In the genomic region with DNA sequence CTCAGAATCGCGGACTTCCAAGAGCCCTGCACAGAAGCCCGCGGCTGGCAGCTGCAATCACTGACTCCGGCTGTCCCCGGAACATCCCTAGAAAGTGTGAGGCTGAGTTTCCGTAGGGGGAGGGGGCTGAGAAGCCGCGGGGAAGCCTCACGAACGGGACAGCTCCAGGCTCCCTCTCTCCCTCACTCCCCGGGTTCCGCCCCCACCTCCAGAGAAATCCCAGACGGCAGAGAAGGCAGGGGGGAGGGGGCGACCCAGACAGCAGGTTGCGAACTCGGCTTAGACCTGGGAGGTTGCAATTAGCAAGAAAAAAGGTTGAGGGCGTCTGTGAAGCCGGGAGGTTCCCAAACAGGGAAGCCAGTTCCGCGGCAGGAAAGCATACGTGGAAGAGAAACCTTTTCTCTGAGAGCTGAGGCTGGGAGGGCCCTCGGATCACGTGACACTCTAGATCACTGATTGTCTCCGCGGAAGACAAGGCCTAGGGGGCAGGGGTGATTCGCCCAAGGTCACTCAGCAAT, we compare ENCODE assay signal across 1 cellular context.
TF ChIP-seq lines count a peak whose summit lies in the region.

No MANE protein-coding gene starts in this region.

TF ChIP-seq in HepG2, 621 proteins besides CTCF, POLR2A, EP300 and RAD21 (continued from another document):
- TF ChIP-seq, protein P1, sequence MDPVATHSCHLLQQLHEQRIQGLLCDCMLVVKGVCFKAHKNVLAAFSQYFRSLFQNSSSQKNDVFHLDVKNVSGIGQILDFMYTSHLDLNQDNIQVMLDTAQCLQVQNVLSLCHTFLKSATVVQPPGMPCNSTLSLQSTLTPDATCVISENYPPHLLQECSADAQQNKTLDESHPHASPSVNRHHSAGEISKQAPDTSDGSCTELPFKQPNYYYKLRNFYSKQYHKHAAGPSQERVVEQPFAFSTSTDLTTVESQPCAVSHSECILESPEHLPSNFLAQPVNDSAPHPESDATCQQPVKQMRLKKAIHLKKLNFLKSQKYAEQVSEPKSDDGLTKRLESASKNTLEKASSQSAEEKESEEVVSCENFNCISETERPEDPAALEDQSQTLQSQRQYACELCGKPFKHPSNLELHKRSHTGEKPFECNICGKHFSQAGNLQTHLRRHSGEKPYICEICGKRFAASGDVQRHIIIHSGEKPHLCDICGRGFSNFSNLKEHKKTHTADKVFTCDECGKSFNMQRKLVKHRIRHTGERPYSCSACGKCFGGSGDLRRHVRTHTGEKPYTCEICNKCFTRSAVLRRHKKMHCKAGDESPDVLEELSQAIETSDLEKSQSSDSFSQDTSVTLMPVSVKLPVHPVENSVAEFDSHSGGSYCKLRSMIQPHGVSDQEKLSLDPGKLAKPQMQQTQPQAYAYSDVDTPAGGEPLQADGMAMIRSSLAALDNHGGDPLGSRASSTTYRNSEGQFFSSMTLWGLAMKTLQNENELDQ (CRISPR knock-in tag; IDR thresholded peaks at IDR 0.05; ENCODE audit: borderline replicate concordance): no peak
- TF ChIP-seq FOXK1 (CRISPR knock-in tag; IDR thresholded peaks at IDR 0.05; ENCODE audit: borderline replicate concordance, low read depth) (no peak), HNRNPUL1 (IDR thresholded peaks at IDR 0.05; ENCODE audit: low read depth, low read length) (no peak), PTBP1 (IDR thresholded peaks at IDR 0.05; ENCODE audit: low read depth, low read length, poor library complexity, severe bottlenecking) (no peak), ZNF781 (CRISPR knock-in tag; IDR thresholded peaks at IDR 0.05; ENCODE audit: borderline replicate concordance, not compliant biosample characterization) (no peak), GABPA (IDR thresholded peaks at IDR 0.05; ENCODE audit: low read depth, low read length) (no peak), GABPA (CRISPR knock-in tag; IDR thresholded peaks at IDR 0.05; ENCODE audit: low read depth) (no peak), DNMT1 (CRISPR knock-in tag; IDR thresholded peaks at IDR 0.05) (no peak), CHD4 (IDR thresholded peaks at IDR 0.05; ENCODE audit: borderline replicate concordance, low read length) (no peak), RXRB (CRISPR knock-in tag; IDR thresholded peaks at IDR 0.05; ENCODE audit: borderline replicate concordance) (no peak), CAMTA2 (CRISPR knock-in tag; IDR thresholded peaks at IDR 0.05; ENCODE audit: borderline replicate concordance) (no peak), CBX1 (IDR thresholded peaks at IDR 0.05; ENCODE audit: low read depth) (no peak), MED13 (CRISPR knock-in tag; IDR thresholded peaks at IDR 0.05) (no peak), ZNF674 (CRISPR knock-in tag; IDR thresholded peaks at IDR 0.05; ENCODE audit: low read depth) (no peak), ELF1 (CRISPR knock-in tag; IDR thresholded peaks at IDR 0.05) (no peak), WIZ (CRISPR knock-in tag; IDR thresholded peaks at IDR 0.05) (no peak), BCL6 (CRISPR knock-in tag; IDR thresholded peaks at IDR 0.05) (0 out of 2 replicates have a peak, but pooled peaks have one; percentile 21), TRIM24 (CRISPR knock-in tag; IDR thresholded peaks at IDR 0.05) (no peak)
- TF ChIP-seq, protein P2, sequence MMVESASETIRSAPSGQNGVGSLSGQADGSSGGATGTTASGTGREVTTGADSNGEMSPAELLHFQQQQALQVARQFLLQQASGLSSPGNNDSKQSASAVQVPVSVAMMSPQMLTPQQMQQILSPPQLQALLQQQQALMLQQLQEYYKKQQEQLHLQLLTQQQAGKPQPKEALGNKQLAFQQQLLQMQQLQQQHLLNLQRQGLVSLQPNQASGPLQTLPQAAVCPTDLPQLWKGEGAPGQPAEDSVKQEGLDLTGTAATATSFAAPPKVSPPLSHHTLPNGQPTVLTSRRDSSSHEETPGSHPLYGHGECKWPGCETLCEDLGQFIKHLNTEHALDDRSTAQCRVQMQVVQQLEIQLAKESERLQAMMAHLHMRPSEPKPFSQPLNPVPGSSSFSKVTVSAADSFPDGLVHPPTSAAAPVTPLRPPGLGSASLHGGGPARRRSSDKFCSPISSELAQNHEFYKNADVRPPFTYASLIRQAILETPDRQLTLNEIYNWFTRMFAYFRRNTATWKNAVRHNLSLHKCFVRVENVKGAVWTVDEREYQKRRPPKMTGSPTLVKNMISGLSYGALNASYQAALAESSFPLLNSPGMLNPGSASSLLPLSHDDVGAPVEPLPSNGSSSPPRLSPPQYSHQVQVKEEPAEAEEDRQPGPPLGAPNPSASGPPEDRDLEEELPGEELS (CRISPR knock-in tag; IDR thresholded peaks at IDR 0.05): no peak
- TF ChIP-seq, protein P3, sequence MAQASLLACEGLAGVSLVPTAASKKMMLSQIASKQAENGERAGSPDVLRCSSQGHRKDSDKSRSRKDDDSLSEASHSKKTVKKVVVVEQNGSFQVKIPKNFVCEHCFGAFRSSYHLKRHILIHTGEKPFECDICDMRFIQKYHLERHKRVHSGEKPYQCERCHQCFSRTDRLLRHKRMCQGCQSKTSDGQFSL (CRISPR knock-in tag; IDR thresholded peaks at IDR 0.05): no peak
- TF ChIP-seq, protein P4, sequence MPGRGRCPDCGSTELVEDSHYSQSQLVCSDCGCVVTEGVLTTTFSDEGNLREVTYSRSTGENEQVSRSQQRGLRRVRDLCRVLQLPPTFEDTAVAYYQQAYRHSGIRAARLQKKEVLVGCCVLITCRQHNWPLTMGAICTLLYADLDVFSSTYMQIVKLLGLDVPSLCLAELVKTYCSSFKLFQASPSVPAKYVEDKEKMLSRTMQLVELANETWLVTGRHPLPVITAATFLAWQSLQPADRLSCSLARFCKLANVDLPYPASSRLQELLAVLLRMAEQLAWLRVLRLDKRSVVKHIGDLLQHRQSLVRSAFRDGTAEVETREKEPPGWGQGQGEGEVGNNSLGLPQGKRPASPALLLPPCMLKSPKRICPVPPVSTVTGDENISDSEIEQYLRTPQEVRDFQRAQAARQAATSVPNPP (CRISPR knock-in tag; IDR thresholded peaks at IDR 0.05): no peak
- TF ChIP-seq, protein P5, sequence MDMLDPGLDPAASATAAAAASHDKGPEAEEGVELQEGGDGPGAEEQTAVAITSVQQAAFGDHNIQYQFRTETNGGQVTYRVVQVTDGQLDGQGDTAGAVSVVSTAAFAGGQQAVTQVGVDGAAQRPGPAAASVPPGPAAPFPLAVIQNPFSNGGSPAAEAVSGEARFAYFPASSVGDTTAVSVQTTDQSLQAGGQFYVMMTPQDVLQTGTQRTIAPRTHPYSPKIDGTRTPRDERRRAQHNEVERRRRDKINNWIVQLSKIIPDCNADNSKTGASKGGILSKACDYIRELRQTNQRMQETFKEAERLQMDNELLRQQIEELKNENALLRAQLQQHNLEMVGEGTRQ (IDR thresholded peaks at IDR 0.05; ENCODE audit: low read depth, low read length): peak; percentile 82
- TF ChIP-seq, protein P5 (CRISPR knock-in tag; IDR thresholded peaks at IDR 0.05; ENCODE audit: borderline replicate concordance): peak; percentile 64; the same call in 1 of the 2 replicates
- TF ChIP-seq, protein P6, sequence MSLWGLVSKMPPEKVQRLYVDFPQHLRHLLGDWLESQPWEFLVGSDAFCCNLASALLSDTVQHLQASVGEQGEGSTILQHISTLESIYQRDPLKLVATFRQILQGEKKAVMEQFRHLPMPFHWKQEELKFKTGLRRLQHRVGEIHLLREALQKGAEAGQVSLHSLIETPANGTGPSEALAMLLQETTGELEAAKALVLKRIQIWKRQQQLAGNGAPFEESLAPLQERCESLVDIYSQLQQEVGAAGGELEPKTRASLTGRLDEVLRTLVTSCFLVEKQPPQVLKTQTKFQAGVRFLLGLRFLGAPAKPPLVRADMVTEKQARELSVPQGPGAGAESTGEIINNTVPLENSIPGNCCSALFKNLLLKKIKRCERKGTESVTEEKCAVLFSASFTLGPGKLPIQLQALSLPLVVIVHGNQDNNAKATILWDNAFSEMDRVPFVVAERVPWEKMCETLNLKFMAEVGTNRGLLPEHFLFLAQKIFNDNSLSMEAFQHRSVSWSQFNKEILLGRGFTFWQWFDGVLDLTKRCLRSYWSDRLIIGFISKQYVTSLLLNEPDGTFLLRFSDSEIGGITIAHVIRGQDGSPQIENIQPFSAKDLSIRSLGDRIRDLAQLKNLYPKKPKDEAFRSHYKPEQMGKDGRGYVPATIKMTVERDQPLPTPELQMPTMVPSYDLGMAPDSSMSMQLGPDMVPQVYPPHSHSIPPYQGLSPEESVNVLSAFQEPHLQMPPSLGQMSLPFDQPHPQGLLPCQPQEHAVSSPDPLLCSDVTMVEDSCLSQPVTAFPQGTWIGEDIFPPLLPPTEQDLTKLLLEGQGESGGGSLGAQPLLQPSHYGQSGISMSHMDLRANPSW (CRISPR knock-in tag; IDR thresholded peaks at IDR 0.05; ENCODE audit: borderline replicate concordance): no peak
- TF ChIP-seq, protein P7, sequence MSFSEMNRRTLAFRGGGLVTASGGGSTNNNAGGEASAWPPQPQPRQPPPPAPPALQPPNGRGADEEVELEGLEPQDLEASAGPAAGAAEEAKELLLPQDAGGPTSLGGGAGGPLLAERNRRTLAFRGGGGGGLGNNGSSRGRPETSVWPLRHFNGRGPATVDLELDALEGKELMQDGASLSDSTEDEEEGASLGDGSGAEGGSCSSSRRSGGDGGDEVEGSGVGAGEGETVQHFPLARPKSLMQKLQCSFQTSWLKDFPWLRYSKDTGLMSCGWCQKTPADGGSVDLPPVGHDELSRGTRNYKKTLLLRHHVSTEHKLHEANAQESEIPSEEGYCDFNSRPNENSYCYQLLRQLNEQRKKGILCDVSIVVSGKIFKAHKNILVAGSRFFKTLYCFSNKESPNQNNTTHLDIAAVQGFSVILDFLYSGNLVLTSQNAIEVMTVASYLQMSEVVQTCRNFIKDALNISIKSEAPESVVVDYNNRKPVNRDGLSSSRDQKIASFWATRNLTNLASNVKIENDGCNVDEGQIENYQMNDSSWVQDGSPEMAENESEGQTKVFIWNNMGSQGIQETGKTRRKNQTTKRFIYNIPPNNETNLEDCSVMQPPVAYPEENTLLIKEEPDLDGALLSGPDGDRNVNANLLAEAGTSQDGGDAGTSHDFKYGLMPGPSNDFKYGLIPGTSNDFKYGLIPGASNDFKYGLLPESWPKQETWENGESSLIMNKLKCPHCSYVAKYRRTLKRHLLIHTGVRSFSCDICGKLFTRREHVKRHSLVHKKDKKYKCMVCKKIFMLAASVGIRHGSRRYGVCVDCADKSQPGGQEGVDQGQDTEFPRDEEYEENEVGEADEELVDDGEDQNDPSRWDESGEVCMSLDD (CRISPR knock-in tag; IDR thresholded peaks at IDR 0.05; ENCODE audit: borderline replicate concordance): no peak
